ENCODE assay signal across 12 cellular contexts in genomic region chr9:1929722-1930621, GRCh38.
DNase-seq lines count a peak whose midpoint lies in the region; ATAC-seq and TF ChIP-seq lines count a peak whose summit lies in the region.
"Had no signal": no experiment of that assay in that cellular context is flagged by ENCODE, and none has a peak within 500 bp of the region (broad histone marks: within the 10 kb centered on the region; RNA-seq: fewer than 3 reads in every experiment).

No MANE protein-coding gene starts in this region.

- H3K4me3 ChIP-seq in brain microvascular endothelial cell (ENCODE audit: low read depth, low read length) (no peak overlapping the region), Peyer's patch (no peak overlapping the region)
- H3K4me3 ChIP-seq: vagina had no signal

- H3K27me3 ChIP-seq in brain microvascular endothelial cell (replicated peaks), result no peaks in the 10 kb centered on the region
- no peaks in the 10 kb centered on the region for H3K27me3 ChIP-seq in Peyer's patch
- H3K27me3 ChIP-seq: vagina had no signal

- no peaks in the 10 kb centered on the region for H3K9me3 ChIP-seq in T-helper 17 cell (ENCODE audit: control insufficient read depth, low read length, poor library complexity, severe bottlenecking)
- no peaks in the 10 kb centered on the region for H3K9me3 ChIP-seq in Peyer's patch
- H3K9me3 ChIP-seq: vagina had no signal

- TF ChIP-seq CTCF in brain microvascular endothelial cell (IDR thresholded peaks at IDR 0.05; ENCODE audit: low read depth, low read length, missing control alignments) (no peak), Peyer's patch (IDR thresholded peaks at IDR 0.05) (no peak)

- H3K4me1 Mint-ChIP-seq in T-helper 17 cell, result peaks cover 7% of the 10 kb centered on the region

- in situ Hi-C loops in brain microvascular endothelial cell (cut with HindIII; ENCODE audit: low pct_ligation_motif_present, low sequenced_read_pairs), result no loop called here

- intact Hi-C loops in Right ventricle myocardium inferior (cut with DNase I), result no loop called here

- H3K27me3 Mint-ChIP-seq in T-helper 17 cell, result no peaks in the 10 kb centered on the region

- H3K36me3 Mint-ChIP-seq in T-helper 17 cell (ENCODE audit: low read depth), result no peaks in the 10 kb centered on the region
- H3K36me3 Mint-ChIP-seq: CD8-positive, alpha-beta T cell had no signal

- no peak for DNase-seq in T-helper 17 cell
- DNase-seq in Right ventricle myocardium inferior (ENCODE audit: missing footprints), result no peak
- no peak for DNase-seq in brain microvascular endothelial cell
- DNase-seq in EL, result no peak
- DNase-seq in Peyer's patch, result no peak
- DNase-seq: activated naive CD4-positive, alpha-beta T cell treated with Interleukin-2 at 50 U/mL for 16 hours; CD8-positive, alpha-beta T cell; NCI-H510A treated with DMSO at 0.1 percent for 48 hours had no signal

- H3K36me3 ChIP-seq in brain microvascular endothelial cell (replicated peaks), result no peaks in the 10 kb centered on the region
- no peaks in the 10 kb centered on the region for H3K36me3 ChIP-seq in Peyer's patch
- H3K36me3 ChIP-seq: vagina had no signal

- no peak for TF ChIP-seq POLR2A in Peyer's patch (IDR thresholded peaks at IDR 0.05)

- H3K27ac Mint-ChIP-seq in T-helper 17 cell, result no peak overlapping the region
- H3K27ac Mint-ChIP-seq: CD8-positive, alpha-beta T cell had no signal

- H3K4me1 ChIP-seq in Peyer's patch, result no peaks in the 10 kb centered on the region
- H3K4me1 ChIP-seq: vagina had no signal

- ATAC-seq in GM18511 (IDR thresholded peaks at IDR 0.05; ENCODE audit: unreplicated experiment), result peak; percentile 72
- peak; percentile 57 for ATAC-seq in GM19463 (IDR thresholded peaks at IDR 0.05; ENCODE audit: unreplicated experiment)
- ATAC-seq in HG02981 (IDR thresholded peaks at IDR 0.05; ENCODE audit: unreplicated experiment), result peak; percentile 56
- peak; percentile 28 for ATAC-seq in T-helper 17 cell
- no peak for ATAC-seq in Right ventricle myocardium inferior
- ATAC-seq: CD8-positive, alpha-beta T cell had no signal

- H3K27ac ChIP-seq in brain microvascular endothelial cell (no peak overlapping the region), Peyer's patch (no peak overlapping the region)
- H3K27ac ChIP-seq: vagina had no signal

- peak overlapping the region; percentile 72 for H3K4me3 Mint-ChIP-seq in T-helper 17 cell
- H3K4me3 Mint-ChIP-seq: CD8-positive, alpha-beta T cell had no signal
